ENCODE assay signal across 1 cellular context in the genomic region with DNA sequence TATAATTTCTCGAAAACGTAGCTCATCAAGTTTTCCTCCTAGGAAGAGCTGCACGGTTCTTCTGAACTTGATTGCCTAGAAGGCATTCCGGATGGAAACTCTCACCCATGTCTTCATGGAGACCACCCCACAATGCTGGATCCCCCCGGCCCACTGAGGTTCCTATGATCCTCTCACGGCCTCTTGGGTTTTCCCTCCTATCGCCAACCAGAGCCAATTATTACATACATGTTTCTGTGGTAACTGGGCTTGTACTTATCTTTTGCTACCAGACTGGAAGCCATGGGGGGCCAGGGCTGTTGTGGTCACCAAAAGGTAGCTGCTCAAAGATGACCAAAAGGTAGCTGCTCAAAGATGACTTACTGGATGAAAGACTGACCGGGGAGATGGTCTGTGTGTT.
TF ChIP-seq lines count a peak whose summit lies in the region.

No MANE protein-coding gene starts in this region.

TF ChIP-seq in H1, 55 proteins besides CTCF, POLR2A, EP300 and RAD21:
- no peak for TF ChIP-seq RFX5 (IDR thresholded peaks at IDR 0.05; ENCODE audit: borderline replicate concordance, low read depth, low read length)
- no peak for TF ChIP-seq NANOG (IDR thresholded peaks at IDR 0.05; ENCODE audit: insufficient read depth, low read depth, low read length, poor library complexity, severe bottlenecking)
- no peak for TF ChIP-seq BACH1 (IDR thresholded peaks at IDR 0.05; ENCODE audit: low read length)
- no peak for TF ChIP-seq SUZ12 (IDR thresholded peaks at IDR 0.05; ENCODE audit: low read length)
- no peak for TF ChIP-seq MAFK (IDR thresholded peaks at IDR 0.05; ENCODE audit: low read depth, low read length)
- TF ChIP-seq, protein P1, sequence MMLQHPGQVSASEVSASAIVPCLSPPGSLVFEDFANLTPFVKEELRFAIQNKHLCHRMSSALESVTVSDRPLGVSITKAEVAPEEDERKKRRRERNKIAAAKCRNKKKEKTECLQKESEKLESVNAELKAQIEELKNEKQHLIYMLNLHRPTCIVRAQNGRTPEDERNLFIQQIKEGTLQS (IDR thresholded peaks at IDR 0.05; ENCODE audit: insufficient read depth, low read depth, low read length): no peak
- no peak for TF ChIP-seq E2F6 (IDR thresholded peaks at IDR 0.05)
- no peak for TF ChIP-seq SIN3A (conservative IDR thresholded peaks at IDR 0.05 in 1 of 2, IDR thresholded peaks at IDR 0.05 in 1 of 2; ENCODE audit: low read depth in 1 of 2, low read length in 2 of 2)
- TF ChIP-seq CREB1 (IDR thresholded peaks at IDR 0.05): no peak
- no peak for TF ChIP-seq SP2 (IDR thresholded peaks at IDR 0.05; ENCODE audit: low read length)
- TF ChIP-seq POU5F1 (IDR thresholded peaks at IDR 0.05; ENCODE audit: low read depth, low read length): no peak
